In genomic region chr4:58522765-58523382, GRCh38 we compare ENCODE assay signal across 8 cellular contexts.
"Had no signal": no experiment of that assay in that cellular context is flagged by ENCODE, and none has a peak within 500 bp of the region (broad histone marks: within the 10 kb centered on the region; RNA-seq: fewer than 3 reads in every experiment).

No MANE protein-coding gene starts in this region.

- H3K9ac ChIP-seq: GM23248 had no signal

- ATAC-seq: HCT116 had no signal

- FAIRE-seq: HTR-8/SVneo had no signal

- H3K4me1 ChIP-seq: HAP-1 had no signal

- H2AFZ ChIP-seq: GM23248 had no signal

- DNase-seq: GM23248, GOT3, H7, HFFc6, KG1 had no signal

- H3K4me3 ChIP-seq: GM23248, HAP-1 had no signal

- H3K36me3 ChIP-seq: HAP-1 had no signal

- H3K27ac ChIP-seq: GM23248 had no signal

- H3K9me3 ChIP-seq: HAP-1 had no signal
